In the genomic region with DNA sequence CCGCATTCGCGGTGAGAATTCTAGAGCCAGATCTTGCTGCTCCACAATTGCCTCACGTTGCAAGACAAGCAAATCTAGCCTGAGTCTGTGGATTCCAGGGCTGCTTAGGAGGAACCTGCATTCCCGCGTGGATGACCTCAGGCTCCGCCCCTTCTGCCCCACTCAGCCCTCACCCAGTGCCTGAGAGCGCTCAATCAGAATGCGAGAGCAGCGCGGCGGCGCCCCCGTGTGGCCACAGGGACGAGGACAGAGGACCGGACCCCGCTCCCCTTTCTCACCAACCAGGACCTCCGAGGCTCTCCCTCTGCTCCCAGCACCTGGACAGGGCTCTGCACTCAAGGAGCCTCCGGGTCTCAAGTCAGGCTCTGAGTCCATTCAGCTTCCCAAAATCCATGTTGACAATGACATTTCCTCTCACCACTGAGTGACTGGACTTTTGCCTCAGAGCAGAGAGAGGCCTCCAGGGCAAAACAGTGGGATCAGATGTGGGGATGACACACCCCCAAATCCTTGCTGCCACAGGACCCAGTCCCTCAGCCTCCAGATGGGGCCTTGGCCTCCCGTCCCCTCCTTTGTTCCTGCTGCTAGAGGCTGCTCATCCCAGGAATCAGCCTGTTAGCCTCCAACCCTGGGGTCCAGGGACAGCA, we compare ENCODE assay signal across 8 cellular contexts. TPM values are rescaled to one million over a fixed set of nuclear protein-coding genes. Genes with fewer than 3 reads are reported as not detected.
DNase-seq lines count a peak whose midpoint lies in the region; ATAC-seq, FAIRE-seq and TF ChIP-seq lines count a peak whose summit lies in the region.

No MANE protein-coding gene starts in this region.

- H3K9me3 Mint-ChIP-seq in astrocyte (ENCODE audit: unreplicated experiment) = no peaks in the 10 kb centered on the region

- H3K27me3 Mint-ChIP-seq in astrocyte (ENCODE audit: low read depth, unreplicated experiment) = peaks cover 34% of the 10 kb centered on the region

- intact Hi-C loops in gastrocnemius medialis (cut with DNase I; ENCODE audit: low total_unique reads) = loop anchor here (5.0 kb wide), 1 partner anchor 180 kb away; no protein-coding TSS in a partner anchor

- H3K9ac ChIP-seq in BLaER1 (no peak overlapping the region), astrocyte (ENCODE audit: low read length) (no peak overlapping the region)

- H3K36me3 Mint-ChIP-seq in astrocyte (ENCODE audit: low read depth, unreplicated experiment) = no peaks in the 10 kb centered on the region

- FAIRE-seq in astrocyte (lab: Jason Lieb, UNC) = no peak

- H3K4me3 ChIP-seq in BLaER1 (no peak overlapping the region), astrocyte (ENCODE audit: insufficient read depth, low read depth, low read length) (no peak overlapping the region), gastrocnemius medialis (no peak overlapping the region)

- H3K27ac ChIP-seq in BLaER1 (no peak overlapping the region), astrocyte (ENCODE audit: low read depth, low read length) (no peak overlapping the region), gastrocnemius medialis (no peak overlapping the region)

- DNase-seq in NCI-H1105 treated with DMSO at 0.1 percent for 48 hours (lab: John Stamatoyannopoulos, UW) (peak; percentile 73), T-helper 9 cell (peak; percentile 83), astrocyte (ENCODE audit: low read depth) (peak; percentile 17), hypothalamus (lab: John Stamatoyannopoulos, UW) (peak in 47 of 51 donors; percentile 3 to 79 (median 37)), gastrocnemius medialis (peak; percentile 22 to 48)

- no peaks in the 10 kb centered on the region for H3K36me3 ChIP-seq in BLaER1
- no peaks in the 10 kb centered on the region for H3K36me3 ChIP-seq in astrocyte (ENCODE audit: insufficient read depth, low read length)
- no peaks in the 10 kb centered on the region for H3K36me3 ChIP-seq in gastrocnemius medialis

- ATAC-seq in GM21529 (IDR thresholded peaks at IDR 0.05; ENCODE audit: unreplicated experiment) (peak; percentile 68), gastrocnemius medialis (peak in 1 of 2 donors; percentile 82), GM18870 (IDR thresholded peaks at IDR 0.05; ENCODE audit: unreplicated experiment) (no peak)

- H2AFZ ChIP-seq in astrocyte (ENCODE audit: low read depth, low read length) = no peak overlapping the region

- in situ Hi-C loops in gastrocnemius medialis (cut with MboI; ENCODE audit: low sequenced_read_pairs in 4 of 4) = no loop called here

- H3K9me3 ChIP-seq in BLaER1 (no peaks in the 10 kb centered on the region), astrocyte (ENCODE audit: insufficient read depth, low read depth, low read length) (no peaks in the 10 kb centered on the region), gastrocnemius medialis (no peaks in the 10 kb centered on the region)

- no peaks in the 10 kb centered on the region for H3K4me1 Mint-ChIP-seq in astrocyte (ENCODE audit: low read depth, unreplicated experiment)

- no peak overlapping the region for H3K4me3 Mint-ChIP-seq in astrocyte (ENCODE audit: unreplicated experiment)

- H3K79me2 ChIP-seq in astrocyte (ENCODE audit: insufficient read depth, low read length) = no peaks in the 10 kb centered on the region

- H3K27ac Mint-ChIP-seq in astrocyte (ENCODE audit: unreplicated experiment) = no peak overlapping the region

- H3K4me1 ChIP-seq in BLaER1 (peaks cover 23% of the 10 kb centered on the region), astrocyte (ENCODE audit: insufficient read depth, low read length) (no peaks in the 10 kb centered on the region), gastrocnemius medialis (no peaks in the 10 kb centered on the region)

- H3K27me3 ChIP-seq in BLaER1 (no peaks in the 10 kb centered on the region), astrocyte (ENCODE audit: insufficient read depth, low read length) (peaks cover 35% of the 10 kb centered on the region), gastrocnemius medialis (peaks cover 0 to 13% (median 7%) of the 10 kb centered on the region in 3 donors)

- H3K4me2 ChIP-seq in BLaER1 (peak overlapping the region; percentile 72), astrocyte (ENCODE audit: low read length) (no peak overlapping the region)

- no peaks in the 10 kb centered on the region for H4K20me1 ChIP-seq in BLaER1
- no peaks in the 10 kb centered on the region for H4K20me1 ChIP-seq in astrocyte (ENCODE audit: insufficient read depth, low read length)

- no peak for TF ChIP-seq POLR2A in gastrocnemius medialis (IDR thresholded peaks at IDR 0.05)

- TF ChIP-seq CTCF in astrocyte (IDR thresholded peaks at IDR 0.05; ENCODE audit: insufficient read depth, low read depth, low read length) = peak; percentile 66
- TF ChIP-seq CTCF in gastrocnemius medialis (IDR thresholded peaks at IDR 0.05 in 4 of 5, conservative IDR thresholded peaks at IDR 0.05 in 1 of 5) = peak; percentile 43 to 80 (median 64)

RNA-seq across cellular contexts. Expression of a gene that starts 52.0 kb away (rescaled TPM):
- 33.5 and 41.8 TPM in 2 replicates for total RNA-seq in astrocyte
- 100 to 1,000 TPM in 1 of 4 donors, 10 to 100 TPM in 3; 44.5 to 103 (median 85.4) TPM for total RNA-seq in gastrocnemius medialis

Comparison
In these comparisons a context has a peak if more than half of its experiments do, and no peak if none do; other contexts are left out.
1. DNase-seq: peak in every context shown above with its lines; median percentile 83 in T-helper 9 cell; 73 in NCI-H1105 treated with DMSO at 0.1 percent for 48 hours; 37 in hypothalamus; 35 in gastrocnemius medialis; 17 in astrocyte.